In the genomic region with DNA sequence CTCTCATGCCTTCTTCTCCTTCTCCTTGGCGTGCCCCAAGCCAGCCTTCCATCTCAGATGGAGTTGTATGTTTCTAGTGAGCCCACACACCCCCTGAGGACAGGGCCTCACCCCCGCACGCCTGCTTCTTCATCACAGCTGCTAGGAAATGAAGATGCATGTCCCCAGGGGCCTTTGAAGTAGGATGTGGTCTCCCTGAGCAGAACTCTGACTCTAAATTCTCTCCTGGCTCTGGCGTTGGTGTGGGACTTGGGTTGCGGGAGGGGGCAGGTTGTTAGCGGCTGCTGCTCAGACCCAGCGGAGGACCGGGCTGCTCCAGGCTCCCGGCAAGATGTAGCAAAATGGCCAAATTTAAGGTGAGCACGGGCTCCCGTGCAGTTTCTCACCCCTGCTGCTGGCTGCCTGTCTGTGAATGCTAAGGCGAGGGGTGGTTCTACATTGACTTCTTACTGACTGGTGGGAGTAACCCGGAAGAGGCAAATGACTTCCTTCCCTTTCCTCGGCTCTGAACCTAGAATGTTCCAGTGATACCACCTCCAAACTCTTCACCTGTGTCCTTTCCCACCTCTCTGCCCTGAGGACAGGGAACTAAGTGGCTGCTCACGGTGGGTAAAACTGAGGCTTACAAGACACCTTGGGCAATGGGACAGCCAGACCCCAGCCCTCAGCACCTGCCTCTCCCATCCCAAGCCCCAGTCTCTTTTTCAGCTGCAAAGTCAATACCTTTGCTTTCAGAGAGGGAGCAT, we compare ENCODE assay signal across 2 cellular contexts.
TF ChIP-seq lines count a peak whose summit lies in the region.

No MANE protein-coding gene starts in this region.

TF ChIP-seq in A549, 52 proteins besides CTCF, POLR2A, EP300 and RAD21 (continued from another document):
- TF ChIP-seq, protein P1, sequence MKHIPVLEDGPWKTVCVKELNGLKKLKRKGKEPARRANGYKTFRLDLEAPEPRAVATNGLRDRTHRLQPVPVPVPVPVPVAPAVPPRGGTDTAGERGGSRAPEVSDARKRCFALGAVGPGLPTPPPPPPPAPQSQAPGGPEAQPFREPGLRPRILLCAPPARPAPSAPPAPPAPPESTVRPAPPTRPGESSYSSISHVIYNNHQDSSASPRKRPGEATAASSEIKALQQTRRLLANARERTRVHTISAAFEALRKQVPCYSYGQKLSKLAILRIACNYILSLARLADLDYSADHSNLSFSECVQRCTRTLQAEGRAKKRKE (CRISPR knock-in tag; IDR thresholded peaks at IDR 0.05; ENCODE audit: low read depth): no peak
- TF ChIP-seq FOSL2 (IDR thresholded peaks at IDR 0.05) (no peak), FOSL2 (CRISPR knock-in tag; IDR thresholded peaks at IDR 0.05) (no peak), FOSB (CRISPR knock-in tag; IDR thresholded peaks at IDR 0.05) (no peak), CBX8 (IDR thresholded peaks at IDR 0.05) (no peak), ZSCAN20 (CRISPR knock-in tag; IDR thresholded peaks at IDR 0.05) (no peak), RARB (CRISPR knock-in tag; IDR thresholded peaks at IDR 0.05) (no peak), ZC3H11A (IDR thresholded peaks at IDR 0.05) (no peak), SMC3 (IDR thresholded peaks at IDR 0.05) (no peak), EHMT2 (IDR thresholded peaks at IDR 0.05; ENCODE audit: low read depth) (no peak)

TF ChIP-seq in HCT116, 20 proteins besides CTCF, POLR2A, EP300 and RAD21 (continued from another document):
- TF ChIP-seq TCF7L2 (IDR thresholded peaks at IDR 0.05; ENCODE audit: borderline replicate concordance, extremely low read depth, insufficient read depth, insufficient read length): no peak
- no peak for TF ChIP-seq SRF (IDR thresholded peaks at IDR 0.05; ENCODE audit: low read depth)
- TF ChIP-seq SIN3A (IDR thresholded peaks at IDR 0.05; ENCODE audit: low read depth): no peak
- no peak for TF ChIP-seq FOSL1 (IDR thresholded peaks at IDR 0.05; ENCODE audit: low read depth)
- TF ChIP-seq, protein P2, sequence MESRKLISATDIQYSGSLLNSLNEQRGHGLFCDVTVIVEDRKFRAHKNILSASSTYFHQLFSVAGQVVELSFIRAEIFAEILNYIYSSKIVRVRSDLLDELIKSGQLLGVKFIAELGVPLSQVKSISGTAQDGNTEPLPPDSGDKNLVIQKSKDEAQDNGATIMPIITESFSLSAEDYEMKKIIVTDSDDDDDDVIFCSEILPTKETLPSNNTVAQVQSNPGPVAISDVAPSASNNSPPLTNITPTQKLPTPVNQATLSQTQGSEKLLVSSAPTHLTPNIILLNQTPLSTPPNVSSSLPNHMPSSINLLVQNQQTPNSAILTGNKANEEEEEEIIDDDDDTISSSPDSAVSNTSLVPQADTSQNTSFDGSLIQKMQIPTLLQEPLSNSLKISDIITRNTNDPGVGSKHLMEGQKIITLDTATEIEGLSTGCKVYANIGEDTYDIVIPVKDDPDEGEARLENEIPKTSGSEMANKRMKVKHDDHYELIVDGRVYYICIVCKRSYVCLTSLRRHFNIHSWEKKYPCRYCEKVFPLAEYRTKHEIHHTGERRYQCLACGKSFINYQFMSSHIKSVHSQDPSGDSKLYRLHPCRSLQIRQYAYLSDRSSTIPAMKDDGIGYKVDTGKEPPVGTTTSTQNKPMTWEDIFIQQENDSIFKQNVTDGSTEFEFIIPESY (IDR thresholded peaks at IDR 0.05; ENCODE audit: extremely low read depth, insufficient replicate concordance, low read length): no peak
